12 cellular contexts compared by ENCODE assay signal in the genomic region with DNA sequence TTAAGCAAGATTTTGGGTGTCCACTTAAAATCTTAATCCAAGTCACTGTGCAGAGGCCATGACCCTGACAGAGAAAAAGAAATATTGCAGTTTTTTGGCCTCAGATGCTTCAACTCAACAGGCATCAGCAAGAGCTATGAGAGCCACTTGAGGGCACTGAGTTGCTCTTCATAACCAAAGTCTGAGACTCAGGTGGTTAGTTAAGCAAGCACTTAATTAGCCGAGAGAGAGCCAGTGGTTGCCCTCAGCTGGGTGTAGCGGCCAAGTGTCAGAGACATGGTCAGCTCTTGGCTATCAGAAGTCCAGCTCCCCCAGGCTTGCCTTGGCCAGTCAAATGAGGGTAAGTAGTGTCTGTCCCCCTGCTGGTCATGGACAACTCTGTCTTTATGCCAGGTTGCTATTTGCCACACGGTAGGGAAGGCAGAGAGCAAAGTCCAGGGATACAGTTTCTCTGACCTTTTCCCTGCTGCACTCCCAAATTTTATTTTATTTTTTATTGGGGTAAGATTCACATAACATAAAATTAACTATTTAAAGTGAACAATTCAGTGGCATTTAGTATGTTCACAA. TPM values are rescaled to one million over a fixed set of nuclear protein-coding genes. Genes with fewer than 3 reads are reported as not detected.
A peak's percentile ranks its signal among the peaks of the same experiment; 100 is the strongest.
DNase-seq lines count a peak whose midpoint lies in the region; ATAC-seq and TF ChIP-seq lines count a peak whose summit lies in the region.
"Had no signal": no experiment of that assay in that cellular context is flagged by ENCODE, and none has a peak within 500 bp of the region (broad histone marks: within the 10 kb centered on the region; RNA-seq: fewer than 3 reads in every experiment).

No MANE protein-coding gene starts in this region.

- H3K79me2 ChIP-seq in HCT116 (ENCODE audit: insufficient read depth, low read length) = no peaks in the 10 kb centered on the region

- CTCF ChIA-PET in HCT116 (lab: Charles Lee) = interaction anchor here (0.6 to 2.2 kb wide), 12 partner anchors 9 to 418 kb away, joined by 3 to 18 read pairs (median 4); a partner anchor contains a TSS
- CTCF ChIA-PET in activated CD4-positive, alpha-beta T cell treated with anti-CD3 and anti-CD28 coated beads, Interleukin-2, amount 10 ng/mL, durations not matched to agents 7 days and 5 days (lab: Charles Lee) = interaction anchor here (1.1 kb wide), 1 partner anchor 319 kb away, joined by 4 read pairs; no protein-coding TSS in a partner anchor

- H3K9me3 Mint-ChIP-seq in activated CD4-positive, alpha-beta T cell treated with anti-CD3 and anti-CD28 coated beads, Interleukin-2, amount 10 ng/mL, durations not matched to agents 7 days and 5 days = no peaks in the 10 kb centered on the region

- H3K27me3 ChIP-seq in HCT116 (ENCODE audit: insufficient read depth, low read length) (no peaks in the 10 kb centered on the region), left lung (peaks cover 34 to 92% of the 10 kb centered on the region in 2 donors)

- H3K27ac ChIP-seq in HCT116 (ENCODE audit: low read depth, low read length) (no peak overlapping the region), left lung (no peak overlapping the region)

- no peak overlapping the region for H3K4me3 ChIP-seq in AG10803 (ENCODE audit: low read length)
- H3K4me3 ChIP-seq in HCT116 (replicated peaks in 1 of 2; ENCODE audit: low read depth in 1 of 2, low read length in 2 of 2) = no peak overlapping the region
- H3K4me3 ChIP-seq in astrocyte of the cerebellum (ENCODE audit: low read depth, low read length) = no peak overlapping the region
- no peak overlapping the region for H3K4me3 ChIP-seq in left lung

- POLR2A ChIA-PET in HCT116 (lab: Charles Lee) = interaction anchor here (1.2 kb wide), 1 partner anchor 166 kb away, joined by 3 read pairs; no protein-coding TSS in a partner anchor
- POLR2A ChIA-PET in activated CD4-positive, alpha-beta T cell treated with anti-CD3 and anti-CD28 coated beads, Interleukin-2, amount 10 ng/mL, durations not matched to agents 7 days and 5 days (lab: Charles Lee) = no interaction called here

- H3K4me2 ChIP-seq in HCT116 (ENCODE audit: low read length) = no peak overlapping the region

- no peaks in the 10 kb centered on the region for H3K9me2 ChIP-seq in HCT116 (ENCODE audit: insufficient read depth)

- no peaks in the 10 kb centered on the region for H3K36me3 Mint-ChIP-seq in activated CD4-positive, alpha-beta T cell treated with anti-CD3 and anti-CD28 coated beads, Interleukin-2, amount 10 ng/mL, durations not matched to agents 7 days and 5 days (ENCODE audit: low read depth)

- no peaks in the 10 kb centered on the region for H4K20me1 ChIP-seq in HCT116 (ENCODE audit: insufficient read depth)

- H3K36me3 ChIP-seq in HCT116 (ENCODE audit: control insufficient read depth in 1 of 2, insufficient read depth in 2 of 2, low read length in 2 of 2) (no peaks in the 10 kb centered on the region), left lung (no peaks in the 10 kb centered on the region)

- no TSS peak for BruUV-seq in HCT116 (replicated peaks; lab: Mats Ljungman, UMichigan)

- RAD21 ChIA-PET in HCT116 (lab: Charles Lee; ENCODE audit: low non-redundant PET in 1 of 2, low total read pairs in 2 of 2, uncharacterized antibody in 2 of 2, unreplicated experiment in 2 of 2) = interaction anchor here (0.7 to 1.0 kb wide), 4 partner anchors 119 to 318 kb away, joined by 3 to 6 read pairs (median 4); no protein-coding TSS in a partner anchor

- peaks cover 25% of the 10 kb centered on the region for H3K27me3 Mint-ChIP-seq in activated CD4-positive, alpha-beta T cell treated with anti-CD3 and anti-CD28 coated beads, Interleukin-2, amount 10 ng/mL, durations not matched to agents 7 days and 5 days

- DNase-seq in AG10803 (ENCODE audit: low read depth) (no peak), HCT116 (ENCODE audit: low read depth, low spot score) (peak; percentile 22), astrocyte of the cerebellum (ENCODE audit: low read depth) (no peak), left lung (peak in 1 of 2 donors; percentile 39), NCI-H1105 (lab: John Stamatoyannopoulos, UW) (no peak), T-helper 1 cell (no peak)
- no peak for DNase-seq in activated CD4-positive, alpha-beta T cell treated with anti-CD3 and anti-CD28 coated beads, Interleukin-2, amount 10 ng/mL, durations not matched to agents 7 days and 5 days
- no peak for DNase-seq in stimulated activated naive CD4-positive, alpha-beta T cell (lab: John Stamatoyannopoulos, UW)
- DNase-seq: activated effector memory CD4-positive, alpha-beta T cell treated with anti-CD3 and anti-CD28 coated beads, Interleukin-2, amount 50 U/mL, for 16 hours; effector CD8-positive, alpha-beta T cell; right cardiac atrium had no signal

- no peaks in the 10 kb centered on the region for H3K4me1 Mint-ChIP-seq in activated CD4-positive, alpha-beta T cell treated with anti-CD3 and anti-CD28 coated beads, Interleukin-2, amount 10 ng/mL, durations not matched to agents 7 days and 5 days

- in situ Hi-C loops in astrocyte of the cerebellum (cut with HindIII; ENCODE audit: low sequenced_read_pairs) = no loop called here

- TF ChIP-seq CTCF in AG10803 (conservative IDR thresholded peaks at IDR 0.05; ENCODE audit: low read length) (peak; percentile 44), HCT116 (IDR thresholded peaks at IDR 0.05 in 2 of 3, conservative IDR thresholded peaks at IDR 0.05 in 1 of 3; ENCODE audit: borderline replicate concordance in 1 of 3, insufficient read depth in 1 of 3, low read depth in 2 of 3, low read length in 2 of 3) (peak; percentile 59 to 66 (median 60); a peak in 5 of 6 replicates), astrocyte of the cerebellum (IDR thresholded peaks at IDR 0.05; ENCODE audit: low read depth, low read length, missing control alignments) (peak; percentile 16), left lung (IDR thresholded peaks at IDR 0.05) (peak in 1 of 2 donors; percentile 18)

- H3K4me1 ChIP-seq in HCT116 (ENCODE audit: control insufficient read depth in 1 of 2, insufficient read depth in 2 of 2, low read length in 2 of 2) (no peaks in the 10 kb centered on the region), left lung (no peaks in the 10 kb centered on the region)

- H3K27ac Mint-ChIP-seq in activated CD4-positive, alpha-beta T cell treated with anti-CD3 and anti-CD28 coated beads, Interleukin-2, amount 10 ng/mL, durations not matched to agents 7 days and 5 days = no peak overlapping the region

- no peak overlapping the region for H2AFZ ChIP-seq in HCT116 (ENCODE audit: low read depth, low read length, poor library complexity, severe bottlenecking)

- H3K9me3 ChIP-seq in HCT116 (ENCODE audit: control insufficient read depth in 1 of 2, insufficient read depth in 1 of 2, low read depth in 1 of 2, low read length in 2 of 2) (no peaks in the 10 kb centered on the region), left lung (no peaks in the 10 kb centered on the region)

- peak; percentile 54 for TF ChIP-seq RAD21 in HCT116 (IDR thresholded peaks at IDR 0.05; ENCODE audit: low read depth)

- no peak for TF ChIP-seq POLR2A in HCT116 (IDR thresholded peaks at IDR 0.05; ENCODE audit: borderline replicate concordance, extremely low read depth, insufficient read depth, insufficient read length)

- intact Hi-C loops in HCT116 (cut with micrococcal nuclease) = loop anchor here (5.0 kb wide), 1 partner anchor 165 kb away; no protein-coding TSS in a partner anchor
- intact Hi-C loops in left lung (cut with DNase I) = no loop called here

- ATAC-seq in HCT116 = peak; percentile 84
- ATAC-seq in left lung = peak; percentile 90
- ATAC-seq: right cardiac atrium had no signal

- H3K9ac ChIP-seq in HCT116 (ENCODE audit: low read length) = no peak overlapping the region

- no peak overlapping the region for H3K4me3 Mint-ChIP-seq in activated CD4-positive, alpha-beta T cell treated with anti-CD3 and anti-CD28 coated beads, Interleukin-2, amount 10 ng/mL, durations not matched to agents 7 days and 5 days

TF ChIP-seq in HCT116, 20 proteins besides CTCF, POLR2A, EP300 and RAD21 (continues in another document):
- TF ChIP-seq SIN3A (IDR thresholded peaks at IDR 0.05; ENCODE audit: low read depth) (no peak), JUND (IDR thresholded peaks at IDR 0.05) (no peak), EGR1 (IDR thresholded peaks at IDR 0.05; ENCODE audit: low read depth) (no peak), SRF (IDR thresholded peaks at IDR 0.05; ENCODE audit: low read depth) (no peak), CEBPB (IDR thresholded peaks at IDR 0.05; ENCODE audit: low read depth) (no peak)

RNA-seq across cellular contexts. Expression of a gene that starts 9.0 kb away (rescaled TPM):
- total RNA-seq in HCT116 (2021; ENCODE audit: unreplicated experiment) = not detected
- not detected in 2 replicates for polyA plus RNA-seq in HCT116 (2012)
- total RNA-seq in left lung = not detected
- not detected for total RNA-seq in activated CD4-positive, alpha-beta T cell treated with anti-CD3 and anti-CD28 coated beads, Interleukin-2, amount 10 ng/mL, durations not matched to agents 7 days and 5 days
- total RNA-seq: HT1080, right cardiac atrium had no signal
- polyA plus RNA-seq: right cardiac atrium had no signal

RNA-seq across cellular contexts. Expression of a gene that starts 11.7 kb away (rescaled TPM):
- total RNA-seq in HCT116 (2021; ENCODE audit: unreplicated experiment) (not detected), left lung (not detected)
- not detected in 2 replicates for polyA plus RNA-seq in HCT116 (2012)
- total RNA-seq in activated CD4-positive, alpha-beta T cell treated with anti-CD3 and anti-CD28 coated beads, Interleukin-2, amount 10 ng/mL, durations not matched to agents 7 days and 5 days = under 1 TPM; 0.15 TPM
- total RNA-seq: HT1080 had no signal

RNA-seq across cellular contexts. Expression of a gene that starts 39.3 kb away (rescaled TPM):
- total RNA-seq in HCT116 (2021; ENCODE audit: unreplicated experiment) (0.17 TPM), left lung (not detected)
- 0.02 TPM in 1 of 2 replicates, not detected in the other for polyA plus RNA-seq in HCT116 (2012)
- 10 to 100 TPM; 12.3 to 13.0 TPM for total RNA-seq in activated CD4-positive, alpha-beta T cell treated with anti-CD3 and anti-CD28 coated beads, Interleukin-2, amount 10 ng/mL, durations not matched to agents 7 days and 5 days
- total RNA-seq: HT1080, right cardiac atrium had no signal
- polyA plus RNA-seq: right cardiac atrium had no signal

RNA-seq across cellular contexts. Expression of a gene that starts 41.8 kb away (rescaled TPM):
- total RNA-seq in HCT116 (2021; ENCODE audit: unreplicated experiment) (0.44 TPM), left lung (1 to 10 TPM in 1 of 2 donors, under 1 TPM in 1; 0.79 to 9.8 TPM)
- polyA plus RNA-seq in HCT116 (2012) = 0.25 TPM in 1 of 2 replicates, not detected in the other
- total RNA-seq in activated CD4-positive, alpha-beta T cell treated with anti-CD3 and anti-CD28 coated beads, Interleukin-2, amount 10 ng/mL, durations not matched to agents 7 days and 5 days = not detected
- total RNA-seq: HT1080, right cardiac atrium had no signal

RNA-seq across cellular contexts. Expression of a gene that starts 56.4 kb away (rescaled TPM):
- total RNA-seq in HCT116 (2021; ENCODE audit: unreplicated experiment) (not detected), left lung (not detected)
- not detected in 2 replicates for polyA plus RNA-seq in HCT116 (2012)
- total RNA-seq in activated CD4-positive, alpha-beta T cell treated with anti-CD3 and anti-CD28 coated beads, Interleukin-2, amount 10 ng/mL, durations not matched to agents 7 days and 5 days = 1 to 10 TPM; 8.2 to 8.6 TPM
- total RNA-seq: HT1080, right cardiac atrium had no signal
- polyA plus RNA-seq: right cardiac atrium had no signal

Comparison
In these comparisons a context has a peak if more than half of its experiments do, and no peak if none do; other contexts are left out.
1. RNA of a gene that starts 39.3 kb away (total RNA-seq): 12.3 to 13.0 TPM in activated CD4-positive, alpha-beta T cell treated with anti-CD3 and anti-CD28 coated beads, Interleukin-2, amount 10 ng/mL, durations not matched to agents 7 days and 5 days; 0.17 TPM in HCT116 (single experiment) and not detected in left lung; every median in the first group is over 10 times any median in the second.